Comparison of ENCODE assay signal across 9 cellular contexts in genomic region chr19:45151821-45152503, GRCh38. TPM values are rescaled to one million over a fixed set of nuclear protein-coding genes. Genes with fewer than 3 reads are reported as not detected.
A peak's percentile ranks its signal among the peaks of the same experiment; 100 is the strongest.
DNase-seq lines count a peak whose midpoint lies in the region; ATAC-seq and TF ChIP-seq lines count a peak whose summit lies in the region.
"Had no signal": no experiment of that assay in that cellular context is flagged by ENCODE, and none has a peak within 500 bp of the region (broad histone marks: within the 10 kb centered on the region; RNA-seq: fewer than 3 reads in every experiment).

No MANE protein-coding gene starts in this region.

- H3K4me1 Mint-ChIP-seq in naive thymus-derived CD8-positive, alpha-beta T cell: peaks cover 16 to 32% (median 29%) of the 10 kb centered on the region in 4 donors

- POLR2A ChIA-PET in naive thymus-derived CD8-positive, alpha-beta T cell (lab: Charles Lee): interaction anchor here (1.2 to 2.4 kb wide), 5 partner anchors 13 to 60 kb away, joined by 4 to 24 read pairs (median 6); partner anchors contain the start of genes BLOC1S3, PPP1R37 and TRAPPC6A

- H3K27me3 ChIP-seq in heart left ventricle: peaks cover 3 to 32% (median 15%) of the 10 kb centered on the region in 9 donors
- H3K27me3 ChIP-seq in ascending aorta: peaks cover 17% of the 10 kb centered on the region
- peaks cover 70% of the 10 kb centered on the region for H3K27me3 ChIP-seq in gastroesophageal sphincter

- WGBS in heart left ventricle, 4 donors: 12 to 20% (median 14%) methylated on average over 27 to 64 of the region's 64 CpGs
- WGBS in urinary bladder: 12% methylated on average over 64 of the region's 64 CpGs
- WGBS in gastroesophageal sphincter (ENCODE audit: low coverage in 1 of 2), 2 donors: no CpG with 5 or more reads among the region's 64 CpGs

- peak overlapping the region in 9 of 10 donors; percentile 26 to 89 (median 72) for H3K4me3 Mint-ChIP-seq in naive thymus-derived CD8-positive, alpha-beta T cell

- H3K36me3 ChIP-seq in heart left ventricle (peaks cover 0 to 5% (median 0%) of the 10 kb centered on the region in 9 donors), ascending aorta (no peaks in the 10 kb centered on the region), urinary bladder (ENCODE audit: insufficient read depth) (no peaks in the 10 kb centered on the region), gastroesophageal sphincter (peaks cover 0 to 16% of the 10 kb centered on the region in 2 donors)

- no peak overlapping the region for H3K27ac ChIP-seq in heart left ventricle
- no peak overlapping the region for H3K27ac ChIP-seq in ascending aorta
- no peak overlapping the region for H3K27ac ChIP-seq in urinary bladder (ENCODE audit: low read depth)
- H3K27ac ChIP-seq in gastroesophageal sphincter: no peak overlapping the region
- H3K27ac ChIP-seq: KMS-11 had no signal

- H3K4me3 ChIP-seq in heart left ventricle: peak overlapping the region in 11 of 12 donors; percentile 3 to 49 (median 34)
- H3K4me3 ChIP-seq in ascending aorta: peak overlapping the region; percentile 40 to 59
- H3K4me3 ChIP-seq in urinary bladder (ENCODE audit: low read depth, low read length): peak overlapping the region; percentile 6
- peak overlapping the region in 1 of 2 donors; percentile 39 for H3K4me3 ChIP-seq in gastroesophageal sphincter

- no peaks in the 10 kb centered on the region for H3K9me3 Mint-ChIP-seq in naive thymus-derived CD8-positive, alpha-beta T cell

- H3K27me3 Mint-ChIP-seq in naive thymus-derived CD8-positive, alpha-beta T cell: peaks cover under 1 to 30% (median 9%) of the 10 kb centered on the region in 5 donors

- H3K36me3 Mint-ChIP-seq in naive thymus-derived CD8-positive, alpha-beta T cell: no peaks in the 10 kb centered on the region

- no peak for TF ChIP-seq EP300 in gastroesophageal sphincter (IDR thresholded peaks at IDR 0.05)

- H3K27ac Mint-ChIP-seq in naive thymus-derived CD8-positive, alpha-beta T cell: peak overlapping the region in 1 of 10 donors; percentile 13

- TF ChIP-seq CTCF in heart left ventricle (IDR thresholded peaks at IDR 0.05) (no peak), ascending aorta (IDR thresholded peaks at IDR 0.05) (no peak), gastroesophageal sphincter (IDR thresholded peaks at IDR 0.05) (no peak)

- TF ChIP-seq POLR2A in heart left ventricle (IDR thresholded peaks at IDR 0.05): no peak
- no peak for TF ChIP-seq POLR2A in gastroesophageal sphincter (IDR thresholded peaks at IDR 0.05)

- H3K4me1 ChIP-seq in heart left ventricle (peaks cover 14 to 30% (median 25%) of the 10 kb centered on the region in 12 donors), ascending aorta (peaks cover 17 to 22% of the 10 kb centered on the region in 2 donors), urinary bladder (ENCODE audit: insufficient read depth) (no peaks in the 10 kb centered on the region), gastroesophageal sphincter (peaks cover 0 to 29% (median 23%) of the 10 kb centered on the region in 3 donors)

- ATAC-seq in heart left ventricle: no peak
- ATAC-seq in left ventricle myocardium superior: no peak
- no peak for ATAC-seq in naive thymus-derived CD8-positive, alpha-beta T cell
- no peak for ATAC-seq in GM18498 (IDR thresholded peaks at IDR 0.05; ENCODE audit: unreplicated experiment)
- no peak for ATAC-seq in gastroesophageal sphincter

- intact Hi-C loops in heart left ventricle (cut with DNase I) (no loop called here), left ventricle myocardium superior (cut with micrococcal nuclease) (no loop called here), ascending aorta (cut with DNase I) (no loop called here)

- H3K9me3 ChIP-seq in heart left ventricle: no peaks in the 10 kb centered on the region
- H3K9me3 ChIP-seq in ascending aorta: no peaks in the 10 kb centered on the region
- H3K9me3 ChIP-seq in gastroesophageal sphincter: no peaks in the 10 kb centered on the region

- DNase-seq in heart left ventricle (no peak), left ventricle myocardium superior (no peak), ascending aorta (ENCODE audit: low spot score in 2 of 2) (no peak), NCI-H2029 (lab: John Stamatoyannopoulos, UW) (no peak)
- DNase-seq in naive thymus-derived CD8-positive, alpha-beta T cell: no peak

RNA-seq across cellular contexts. Expression of gene NKPD1, which starts 8.8 kb away (rescaled TPM):
- total RNA-seq in heart left ventricle (under 1 TPM in 3 of 9 donors, not detected in 6; 0.09 to 0.28 (median 0.09) TPM), left ventricle myocardium superior (0.07 TPM), ascending aorta (not detected), urinary bladder (0.58 TPM), gastroesophageal sphincter (under 1 TPM in 2 of 4 donors, not detected in 2; 0.16 to 0.39 TPM)
- polyA plus RNA-seq in heart left ventricle (under 1 TPM in 1 of 2 donors, not detected in 1; 0.18 TPM), urinary bladder (0.37 TPM)
- 1 to 10 TPM in 1 of 2 experiments, under 1 TPM in 1; 0.85 to 1.0 TPM for total RNA-seq in naive thymus-derived CD8-positive, alpha-beta T cell
- polyA plus RNA-seq in naive thymus-derived CD8-positive, alpha-beta T cell: under 1 TPM; 0.17 to 0.47 (median 0.43) TPM

RNA-seq across cellular contexts. Expression of gene TRAPPC6A, which starts 26.1 kb away (rescaled TPM):
- total RNA-seq in heart left ventricle: 10 to 100 TPM in 8 of 9 donors, 1 to 10 TPM in 1; 7.7 to 22.8 (median 18.6) TPM
- 10 to 100 TPM; 12.3 to 19.2 TPM for polyA plus RNA-seq in heart left ventricle
- total RNA-seq in left ventricle myocardium superior: 13.7 TPM
- 18.3 TPM for total RNA-seq in ascending aorta
- total RNA-seq in naive thymus-derived CD8-positive, alpha-beta T cell: 10 to 100 TPM; 48.5 to 51.0 TPM
- 100 to 1,000 TPM; 149 to 193 (median 183) TPM for polyA plus RNA-seq in naive thymus-derived CD8-positive, alpha-beta T cell
- total RNA-seq in urinary bladder: 7.1 TPM
- polyA plus RNA-seq in urinary bladder: 46.1 TPM
- total RNA-seq in gastroesophageal sphincter: 10 to 100 TPM; 16.2 to 24.0 (median 20.7) TPM

RNA-seq across cellular contexts. Expression of gene BLOC1S3, which starts 26.6 kb away (rescaled TPM):
- total RNA-seq in heart left ventricle (1 to 10 TPM; 2.9 to 8.1 (median 4.8) TPM), left ventricle myocardium superior (6.0 TPM), ascending aorta (0.32 TPM), urinary bladder (3.9 TPM), gastroesophageal sphincter (10 to 100 TPM in 1 of 4 donors, 1 to 10 TPM in 3; 5.0 to 17.0 (median 7.8) TPM)
- polyA plus RNA-seq in heart left ventricle (1 to 10 TPM; 2.0 to 8.0 TPM), urinary bladder (9.3 TPM)
- total RNA-seq in naive thymus-derived CD8-positive, alpha-beta T cell: 10 to 100 TPM; 21.2 to 22.5 TPM
- 10 to 100 TPM in 1 of 3 donors, 1 to 10 TPM in 2; 8.4 to 14.4 (median 9.7) TPM for polyA plus RNA-seq in naive thymus-derived CD8-positive, alpha-beta T cell

RNA-seq across cellular contexts. Expression of gene PPP1R37, which starts 59.0 kb away (rescaled TPM):
- total RNA-seq in heart left ventricle: 10 to 100 TPM; 16.0 to 33.7 (median 17.1) TPM
- polyA plus RNA-seq in heart left ventricle: 10 to 100 TPM; 24.0 to 27.9 TPM
- total RNA-seq in left ventricle myocardium superior: 16.0 TPM
- 17.6 TPM for total RNA-seq in ascending aorta
- total RNA-seq in naive thymus-derived CD8-positive, alpha-beta T cell: 10 to 100 TPM; 32.9 to 33.3 TPM
- 1 to 10 TPM in 1 of 3 donors, under 1 TPM in 2; 0.40 to 2.0 (median 0.83) TPM for polyA plus RNA-seq in naive thymus-derived CD8-positive, alpha-beta T cell
- 16.8 TPM for total RNA-seq in urinary bladder
- 31.6 TPM for polyA plus RNA-seq in urinary bladder
- total RNA-seq in gastroesophageal sphincter: 10 to 100 TPM; 22.6 to 51.4 (median 24.6) TPM
